ENCODE assay signal across 29 cellular contexts in the genomic region with DNA sequence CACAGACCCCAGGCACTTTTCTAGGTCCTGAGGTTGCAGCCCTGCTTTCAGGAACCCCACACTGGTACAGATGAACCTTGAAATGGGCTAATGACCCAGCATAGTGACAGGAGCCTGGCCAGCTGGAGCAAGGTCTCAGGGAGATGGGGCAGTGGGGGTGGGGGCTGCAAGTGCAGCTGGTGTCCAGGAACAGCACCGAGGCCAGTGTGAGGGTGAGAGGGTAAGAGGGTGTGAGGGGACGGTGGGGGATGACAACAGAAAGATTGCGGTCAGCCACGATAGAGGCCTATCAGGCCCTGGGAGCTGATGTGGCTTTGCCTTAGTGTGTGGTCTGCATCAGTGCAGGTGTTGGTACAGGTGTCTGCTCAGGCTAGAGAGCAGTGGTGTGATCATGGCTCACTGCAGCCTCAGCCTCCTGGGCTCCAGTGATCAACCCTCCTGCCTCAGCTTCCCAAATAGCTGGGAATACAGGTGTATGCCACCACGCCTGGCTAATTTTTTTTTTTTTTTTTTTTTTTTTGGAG.
"Had no signal": no experiment of that assay in that cellular context is flagged by ENCODE, and none has a peak within 500 bp of the region (broad histone marks: within the 10 kb centered on the region; RNA-seq: fewer than 3 reads in every experiment).

No MANE protein-coding gene starts in this region.

- H3K27ac Mint-ChIP-seq: activated CD4-positive, alpha-beta T cell treated with anti-CD3 and anti-CD28 coated beads, Interleukin-2, amount 10 ng/mL, durations not matched to agents 24 days and 14 days; activated naive CD4-positive, alpha-beta T cell treated with anti-CD3 and anti-CD28 coated beads, Interleukin-2, amount 50 U/mL, for 24 hours; activated naive CD8-positive, alpha-beta T cell treated with anti-CD3 and anti-CD28 coated beads, Interleukin-2, amount 10 ng/mL, durations not matched to agents 7 days and 5 days; T-helper 1 cell treated with Interleukin-12 subunit alpha and Interleukin-12 subunit beta and Interleukin-4 antibody, amounts not matched to agents 30 μg/mL and 1 μg/mL, for 36 hours; T-helper 2 cell treated with Interferon-gamma antibody and Interleukin-4, amounts not matched to agents 5 μg/mL and 100 μg/mL, for 36 hours had no signal

- H3K4me1 Mint-ChIP-seq: activated naive CD4-positive, alpha-beta T cell treated with anti-CD3 and anti-CD28 coated beads, Interleukin-2, amount 50 U/mL, for 24 hours had no signal

- H3K4me1 ChIP-seq: body of pancreas, breast epithelium, SJCRH30 had no signal

- H3K9me3 Mint-ChIP-seq: activated CD4-positive, alpha-beta T cell treated with anti-CD3 and anti-CD28 coated beads, Interleukin-2, amount 10 ng/mL, durations not matched to agents 24 days and 14 days; activated naive CD4-positive, alpha-beta T cell treated with anti-CD3 and anti-CD28 coated beads, Interleukin-2, amount 50 U/mL, for 24 hours; activated naive CD8-positive, alpha-beta T cell treated with anti-CD3 and anti-CD28 coated beads, Interleukin-2, amount 10 ng/mL, durations not matched to agents 7 days and 5 days; T-helper 1 cell treated with Interleukin-12 subunit alpha and Interleukin-12 subunit beta and Interleukin-4 antibody, amounts not matched to agents 30 μg/mL and 1 μg/mL, for 36 hours; T-helper 2 cell treated with Interferon-gamma antibody and Interleukin-4, amounts not matched to agents 5 μg/mL and 100 μg/mL, for 36 hours had no signal

- DNase-seq: activated CD4-positive, alpha-beta T cell treated with anti-CD3 and anti-CD28 coated beads, Interleukin-2, amount 10 ng/mL, durations not matched to agents 24 days and 14 days; activated CD4-positive, alpha-beta T cell treated with anti-CD3 and anti-CD28 coated beads, Interleukin-2, amount 50 U/mL, for 4 hours; activated CD8-positive, alpha-beta memory T cell treated with anti-CD3 and anti-CD28 coated beads, Interleukin-2, amount 50 U/mL, for 48 hours; activated gamma-delta T cell; activated naive CD4-positive, alpha-beta T cell treated with Interleukin-2 at 50 U/mL for 16 hours; activated naive CD8-positive, alpha-beta T cell treated with anti-CD3 and anti-CD28 coated beads, Interleukin-2, amount 10 ng/mL, durations not matched to agents 7 days and 5 days; activated T-cell treated with anti-CD3 and anti-CD28 coated beads, Interleukin-2, amount 50 U/mL, for 48 hours; body of pancreas; NCI-H1092 treated with DMSO at 0.1 percent for 48 hours; NCI-H1417; NCI-H146; NCI-H187; NCI-H2029 treated with DMSO at 0.1 percent for 48 hours; NCI-H2107; NCI-H2171; NCI-H510A; NCI-H526; NCI-H748 treated with DMSO at 0.1 percent for 48 hours; OCI-M1; SHP77; SJCRH30; SK-N-SH had no signal

- H3K27me3 Mint-ChIP-seq: activated CD4-positive, alpha-beta T cell treated with anti-CD3 and anti-CD28 coated beads, Interleukin-2, amount 10 ng/mL, durations not matched to agents 24 days and 14 days; activated naive CD4-positive, alpha-beta T cell treated with anti-CD3 and anti-CD28 coated beads, Interleukin-2, amount 50 U/mL, for 24 hours; activated naive CD8-positive, alpha-beta T cell treated with anti-CD3 and anti-CD28 coated beads, Interleukin-2, amount 10 ng/mL, durations not matched to agents 7 days and 5 days had no signal

- H3K4me3 Mint-ChIP-seq: activated CD4-positive, alpha-beta T cell treated with anti-CD3 and anti-CD28 coated beads, Interleukin-2, amount 10 ng/mL, durations not matched to agents 24 days and 14 days; activated naive CD4-positive, alpha-beta T cell treated with anti-CD3 and anti-CD28 coated beads, Interleukin-2, amount 50 U/mL, for 24 hours; activated naive CD8-positive, alpha-beta T cell treated with anti-CD3 and anti-CD28 coated beads, Interleukin-2, amount 10 ng/mL, durations not matched to agents 7 days and 5 days; T-helper 1 cell treated with Interleukin-12 subunit alpha and Interleukin-12 subunit beta and Interleukin-4 antibody, amounts not matched to agents 30 μg/mL and 1 μg/mL, for 36 hours; T-helper 2 cell treated with Interferon-gamma antibody and Interleukin-4, amounts not matched to agents 5 μg/mL and 100 μg/mL, for 36 hours had no signal

- H3K4me2 ChIP-seq: SK-N-SH had no signal

- H3K9me3 ChIP-seq: body of pancreas, breast epithelium, SJCRH30, SK-N-SH had no signal

- H3K27me3 ChIP-seq: body of pancreas, breast epithelium, SJCRH30 had no signal

- H3K9ac ChIP-seq: SK-N-SH had no signal

- H3K4me3 ChIP-seq: body of pancreas, breast epithelium, coronary artery, SJCRH30 had no signal

- H3K27ac ChIP-seq: body of pancreas, breast epithelium, coronary artery, SJCRH30 had no signal

- FAIRE-seq: astrocyte, TTC549 had no signal

- ATAC-seq: body of pancreas had no signal
